ENCODE assay signal across 21 cellular contexts in genomic region chr10:79319372-79319771, GRCh38. TPM values are rescaled to one million over a fixed set of nuclear protein-coding genes. Genes with fewer than 3 reads are reported as not detected.
DNase-seq lines count a peak whose midpoint lies in the region; ATAC-seq and TF ChIP-seq lines count a peak whose summit lies in the region.
"Had no signal": no experiment of that assay in that cellular context is flagged by ENCODE, and none has a peak within 500 bp of the region (broad histone marks: within the 10 kb centered on the region; RNA-seq: fewer than 3 reads in every experiment).

No MANE protein-coding gene starts in this region.

- H3K4me3 ChIP-seq in Loucy (ENCODE audit: low read length, poor library complexity, severe bottlenecking) = no peak overlapping the region
- H3K4me3 ChIP-seq: adrenal gland, breast epithelium, left ventricle myocardium inferior, neural progenitor cell, prostate gland, stomach, transverse colon had no signal

- DNase-seq in activated naive CD8-positive, alpha-beta T cell treated with anti-CD3 and anti-CD28 coated beads for 36 hours = no peak
- DNase-seq in OCI-M1 (lab: John Stamatoyannopoulos, UW) (no peak), NCI-H1694 treated with DMSO at 0.1 percent for 48 hours (lab: John Stamatoyannopoulos, UW) (no peak)
- DNase-seq: activated CD4-positive, CD25-positive, alpha-beta regulatory T cell; adrenal gland; DND-41; H9; left ventricle myocardium inferior; NCI-H146; NCI-H82; stimulated activated CD4-positive, alpha-beta T cell treated with anti-CD3 and anti-CD28 coated beads, Interleukin-2, amount 100 ng/mL, for 24 hours; stomach; transverse colon had no signal

- H3K9me3 Mint-ChIP-seq in activated naive CD8-positive, alpha-beta T cell (ENCODE audit: low read depth) = no peaks in the 10 kb centered on the region
- peaks cover 4% of the 10 kb centered on the region for H3K9me3 Mint-ChIP-seq in activated naive CD8-positive, alpha-beta T cell treated with anti-CD3 and anti-CD28 coated beads for 36 hours
- H3K9me3 Mint-ChIP-seq in stimulated activated memory B cell treated with anti-CD40 and anti-IgM and Interleukin-4, amounts not matched to agents 10 μg/mL and 1 μg/mL and 100 μg/mL, for 72 hours = peaks cover 3% of the 10 kb centered on the region
- H3K9me3 Mint-ChIP-seq: neural progenitor cell had no signal

- H3K79me2 ChIP-seq in Loucy (ENCODE audit: insufficient read depth, low read length) = no peaks in the 10 kb centered on the region

- H3K4me2 ChIP-seq in Loucy (ENCODE audit: low read depth, low read length, poor library complexity, severe bottlenecking) = peak overlapping the region; percentile 42
- H3K4me2 ChIP-seq: neural progenitor cell had no signal

- peaks cover 88% of the 10 kb centered on the region for H3K4me1 Mint-ChIP-seq in activated naive CD8-positive, alpha-beta T cell (ENCODE audit: low read depth)
- peaks cover 65% of the 10 kb centered on the region for H3K4me1 Mint-ChIP-seq in activated naive CD8-positive, alpha-beta T cell treated with anti-CD3 and anti-CD28 coated beads for 36 hours
- H3K4me1 Mint-ChIP-seq in stimulated activated memory B cell treated with anti-CD40 and anti-IgM and Interleukin-4, amounts not matched to agents 10 μg/mL and 1 μg/mL and 100 μg/mL, for 72 hours = peaks cover 65% of the 10 kb centered on the region

- no peak for ATAC-seq in stimulated activated memory B cell treated with anti-CD40 and anti-IgM and Interleukin-4, amounts not matched to agents 10 μg/mL and 1 μg/mL and 100 μg/mL, for 72 hours
- ATAC-seq: Panc1 had no signal

- no peak for TF ChIP-seq CTCF in Loucy (conservative IDR thresholded peaks at IDR 0.05; ENCODE audit: low read length)

- no peaks in the 10 kb centered on the region for H3K9me3 ChIP-seq in Loucy (ENCODE audit: insufficient read depth, low read depth, low read length)
- H3K9me3 ChIP-seq: adrenal gland, breast epithelium, prostate gland, stomach, transverse colon had no signal

- no peaks in the 10 kb centered on the region for H3K9me2 ChIP-seq in Loucy (replicated peaks; ENCODE audit: low read depth, low read length)

- peak overlapping the region; percentile 7 for H3K27ac Mint-ChIP-seq in activated naive CD8-positive, alpha-beta T cell
- H3K27ac Mint-ChIP-seq in activated naive CD8-positive, alpha-beta T cell treated with anti-CD3 and anti-CD28 coated beads for 36 hours = no peak overlapping the region
- H3K27ac Mint-ChIP-seq in stimulated activated memory B cell treated with anti-CD40 and anti-IgM and Interleukin-4, amounts not matched to agents 10 μg/mL and 1 μg/mL and 100 μg/mL, for 72 hours = peak overlapping the region; percentile 64
- H3K27ac Mint-ChIP-seq: neural progenitor cell had no signal

- H3F3A ChIP-seq in Loucy (ENCODE audit: low read depth) = peaks cover 17% of the 10 kb centered on the region

- no peak overlapping the region for H3K4me3 Mint-ChIP-seq in activated naive CD8-positive, alpha-beta T cell
- no peak overlapping the region for H3K4me3 Mint-ChIP-seq in activated naive CD8-positive, alpha-beta T cell treated with anti-CD3 and anti-CD28 coated beads for 36 hours
- H3K4me3 Mint-ChIP-seq in stimulated activated memory B cell treated with anti-CD40 and anti-IgM and Interleukin-4, amounts not matched to agents 10 μg/mL and 1 μg/mL and 100 μg/mL, for 72 hours = no peak overlapping the region

- H3K27ac ChIP-seq in cingulate gyrus (ENCODE audit: low read depth, low read length) = peak overlapping the region; percentile 11
- H3K27ac ChIP-seq: adrenal gland, breast epithelium, left ventricle myocardium inferior, neural progenitor cell, prostate gland, stomach, transverse colon had no signal

- H3K27me3 Mint-ChIP-seq in activated naive CD8-positive, alpha-beta T cell = no peaks in the 10 kb centered on the region
- peaks cover 3% of the 10 kb centered on the region for H3K27me3 Mint-ChIP-seq in activated naive CD8-positive, alpha-beta T cell treated with anti-CD3 and anti-CD28 coated beads for 36 hours
- no peaks in the 10 kb centered on the region for H3K27me3 Mint-ChIP-seq in stimulated activated memory B cell treated with anti-CD40 and anti-IgM and Interleukin-4, amounts not matched to agents 10 μg/mL and 1 μg/mL and 100 μg/mL, for 72 hours

- peak overlapping the region; percentile 9 for H3K9ac ChIP-seq in Loucy (ENCODE audit: low read depth, low read length, poor library complexity, severe bottlenecking)
- H3K9ac ChIP-seq: neural progenitor cell had no signal

- H4K20me1 ChIP-seq in Loucy (ENCODE audit: insufficient read depth, low read length, poor library complexity, severe bottlenecking) = no peaks in the 10 kb centered on the region

- H3K27me3 ChIP-seq in Loucy (ENCODE audit: insufficient read depth, low read length, poor library complexity, severe bottlenecking) = no peaks in the 10 kb centered on the region
- H3K27me3 ChIP-seq: adrenal gland, breast epithelium, neural progenitor cell, stomach, transverse colon had no signal

- peaks cover 85% of the 10 kb centered on the region for H3K4me1 ChIP-seq in Loucy (ENCODE audit: insufficient read depth, low read length, poor library complexity, severe bottlenecking)
- H3K4me1 ChIP-seq: breast epithelium, prostate gland had no signal

- peaks cover 8% of the 10 kb centered on the region; the same call in 1 of the 2 replicates for H3K36me3 ChIP-seq in Loucy (ENCODE audit: insufficient read depth, low read length)
- H3K36me3 ChIP-seq: breast epithelium, neural progenitor cell, prostate gland, transverse colon had no signal

- H2AFZ ChIP-seq in Loucy (ENCODE audit: low read length) = no peak overlapping the region
- H2AFZ ChIP-seq: neural progenitor cell had no signal

- H3K36me3 Mint-ChIP-seq in activated naive CD8-positive, alpha-beta T cell = no peaks in the 10 kb centered on the region
- H3K36me3 Mint-ChIP-seq in activated naive CD8-positive, alpha-beta T cell treated with anti-CD3 and anti-CD28 coated beads for 36 hours = peaks cover 7% of the 10 kb centered on the region
- H3K36me3 Mint-ChIP-seq in stimulated activated memory B cell treated with anti-CD40 and anti-IgM and Interleukin-4, amounts not matched to agents 10 μg/mL and 1 μg/mL and 100 μg/mL, for 72 hours = peaks cover 7% of the 10 kb centered on the region

RNA-seq across cellular contexts. Expression of gene PPIF, which starts 27.9 kb away (rescaled TPM):
- total RNA-seq in activated naive CD8-positive, alpha-beta T cell treated with anti-CD3 and anti-CD28 coated beads for 36 hours = 100 to 1,000 TPM; 163 to 176 TPM
